Comparison of ENCODE assay signal across 8 cellular contexts in genomic region chr3:173395073-173395411, GRCh38. TPM values are rescaled to one million over a fixed set of nuclear protein-coding genes. Genes with fewer than 3 reads are reported as not detected.
DNase-seq lines count a peak whose midpoint lies in the region; ATAC-seq and TF ChIP-seq lines count a peak whose summit lies in the region.

No MANE protein-coding gene starts in this region.

- peaks cover 6 to 17% (median 10%) of the 10 kb centered on the region in 3 donors for H3K4me1 Mint-ChIP-seq in IgD-negative memory B cell

- ATAC-seq in GM21619 (IDR thresholded peaks at IDR 0.05; ENCODE audit: unreplicated experiment), result peak; percentile 27
- ATAC-seq in thoracic aorta (ENCODE audit: insufficient number of reproducible peaks, low FRiP score, low read depth), result peak; percentile 44

- TF ChIP-seq CTCF in astrocyte of the spinal cord (IDR thresholded peaks at IDR 0.05; ENCODE audit: low read depth, low read length), result no peak
- TF ChIP-seq CTCF in thoracic aorta (IDR thresholded peaks at IDR 0.05), result no peak

- peak overlapping the region; percentile 71 for H3K4me3 ChIP-seq in astrocyte of the spinal cord (ENCODE audit: low read depth, low read length)
- H3K4me3 ChIP-seq in thoracic aorta, result peak overlapping the region; percentile 72

- H3K27me3 ChIP-seq in layer of hippocampus (ENCODE audit: control insufficient read depth, insufficient read depth, low read length) (no peaks in the 10 kb centered on the region), thoracic aorta (replicated peaks; ENCODE audit: insufficient read depth) (no peaks in the 10 kb centered on the region)

- DNase-seq in astrocyte of the spinal cord (ENCODE audit: low read depth, low spot score) (no peak), thoracic aorta (ENCODE audit: low spot score) (no peak), cerebellar nuclear complex (lab: John Stamatoyannopoulos, UW) (no peak), foreskin melanocyte (no peak)

- H3K36me3 ChIP-seq in ES-I3 (ENCODE audit: insufficient read depth, low read length) (no peaks in the 10 kb centered on the region), thoracic aorta (no peaks in the 10 kb centered on the region)

- in situ Hi-C loops in astrocyte of the spinal cord (cut with HindIII; ENCODE audit: low sequenced_read_pairs), result no loop called here

- H3K9ac ChIP-seq in ES-I3 (ENCODE audit: low read depth, low read length), result peak overlapping the region; percentile 96

- peaks cover 45% of the 10 kb centered on the region for H3K27me3 Mint-ChIP-seq in IgD-negative memory B cell

- no peaks in the 10 kb centered on the region for H3K9me3 ChIP-seq in ES-I3 (ENCODE audit: control insufficient read depth, insufficient read depth, low read length)
- no peaks in the 10 kb centered on the region for H3K9me3 ChIP-seq in thoracic aorta

- peak overlapping the region in 3 of 4 donors; percentile 45 to 81 (median 55) for H3K4me3 Mint-ChIP-seq in IgD-negative memory B cell

- H3K27ac ChIP-seq in layer of hippocampus (ENCODE audit: low read depth, low read length) (peak overlapping the region; percentile 71), thoracic aorta (peak overlapping the region; percentile 84 to 88)

- no peak overlapping the region for H3K27ac Mint-ChIP-seq in IgD-negative memory B cell

- no peaks in the 10 kb centered on the region for H3K36me3 Mint-ChIP-seq in IgD-negative memory B cell

- peaks cover 0 to 14% (median 3%) of the 10 kb centered on the region in 3 donors for H3K9me3 Mint-ChIP-seq in IgD-negative memory B cell

- H3K4me1 ChIP-seq in ES-I3 (ENCODE audit: insufficient read depth, low read length) (peaks cover 10% of the 10 kb centered on the region; the same call in 1 of the 2 replicates), thoracic aorta (ENCODE audit: control insufficient read depth in 1 of 2, low read depth in 2 of 2) (peaks cover 3 to 7% of the 10 kb centered on the region in 2 donors)

RNA-seq across cellular contexts. Expression of gene NLGN1, which starts 2.5 kb away (rescaled TPM):
- polyA plus RNA-seq in IgD-negative memory B cell, result not detected
- total RNA-seq in thoracic aorta, result 10 to 100 TPM; 17.8 to 18.3 TPM
